1 cellular context compared by ENCODE assay signal in the genomic region with DNA sequence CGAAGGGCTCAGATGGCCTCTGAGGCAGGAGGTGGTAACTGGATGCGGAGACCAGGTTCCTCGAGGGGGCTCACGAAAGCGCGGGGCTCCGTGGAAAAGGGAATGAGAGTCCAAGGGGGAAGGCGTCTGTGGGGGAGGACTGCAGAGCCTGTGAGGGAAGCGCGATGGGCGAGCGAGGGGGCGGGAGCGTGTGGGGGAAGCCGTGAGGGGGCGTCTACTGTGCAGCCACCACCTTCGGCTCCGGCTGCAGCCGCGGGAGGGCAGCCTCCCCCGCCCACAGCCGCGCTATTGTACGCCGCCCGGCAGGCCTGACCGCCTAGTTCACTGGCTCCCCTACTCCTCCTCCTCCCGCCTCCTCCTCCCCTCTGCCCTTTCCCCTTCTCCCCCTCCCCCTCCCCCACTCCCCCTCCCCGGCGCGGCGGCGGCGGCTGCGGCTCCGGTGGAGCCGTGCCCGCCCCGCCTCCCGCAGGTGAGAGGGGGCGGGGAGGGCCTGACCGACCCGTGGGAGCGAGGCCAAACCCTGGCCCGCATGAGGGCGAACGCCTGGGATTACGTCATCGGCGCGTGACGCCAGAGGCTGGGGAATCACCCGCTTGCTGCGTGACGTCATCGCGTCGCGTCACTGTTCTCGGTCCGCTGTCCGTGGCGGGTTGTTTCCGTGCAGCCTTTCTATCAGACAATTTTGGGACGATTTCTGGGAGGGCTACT.
TF ChIP-seq lines count a peak whose summit lies in the region.

A gene (minus strand): TSS at position 294 of the 708 bp plus-strand sequence. CDS start 81,574 bp downstream, outside the sequence.

TF ChIP-seq in K562, 482 proteins besides CTCF, POLR2A, EP300 and RAD21 (continued from another document and continues in another):
- TF ChIP-seq, protein P1, sequence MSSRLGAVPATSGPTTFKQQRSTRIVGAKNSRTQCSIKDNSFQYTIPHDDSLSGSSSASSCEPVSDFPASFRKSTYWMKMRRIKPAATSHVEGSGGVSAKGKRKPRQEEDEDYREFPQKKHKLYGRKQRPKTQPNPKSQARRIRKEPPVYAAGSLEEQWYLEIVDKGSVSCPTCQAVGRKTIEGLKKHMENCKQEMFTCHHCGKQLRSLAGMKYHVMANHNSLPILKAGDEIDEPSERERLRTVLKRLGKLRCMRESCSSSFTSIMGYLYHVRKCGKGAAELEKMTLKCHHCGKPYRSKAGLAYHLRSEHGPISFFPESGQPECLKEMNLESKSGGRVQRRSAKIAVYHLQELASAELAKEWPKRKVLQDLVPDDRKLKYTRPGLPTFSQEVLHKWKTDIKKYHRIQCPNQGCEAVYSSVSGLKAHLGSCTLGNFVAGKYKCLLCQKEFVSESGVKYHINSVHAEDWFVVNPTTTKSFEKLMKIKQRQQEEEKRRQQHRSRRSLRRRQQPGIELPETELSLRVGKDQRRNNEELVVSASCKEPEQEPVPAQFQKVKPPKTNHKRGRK (tag; IDR thresholded peaks at IDR 0.05), result no peak
- TF ChIP-seq ERF (CRISPR knock-in tag; IDR thresholded peaks at IDR 0.05), result 0 out of 2 replicates have a peak, but pooled peaks have one; percentile 21
- no peak for TF ChIP-seq NFXL1 (CRISPR knock-in tag; IDR thresholded peaks at IDR 0.05)
- TF ChIP-seq ZFPM2 (CRISPR knock-in tag; IDR thresholded peaks at IDR 0.05), result no peak
- no peak for TF ChIP-seq ETS2 (tag; IDR thresholded peaks at IDR 0.05; ENCODE audit: borderline replicate concordance, poor library complexity, severe bottlenecking)
- TF ChIP-seq, protein P2, sequence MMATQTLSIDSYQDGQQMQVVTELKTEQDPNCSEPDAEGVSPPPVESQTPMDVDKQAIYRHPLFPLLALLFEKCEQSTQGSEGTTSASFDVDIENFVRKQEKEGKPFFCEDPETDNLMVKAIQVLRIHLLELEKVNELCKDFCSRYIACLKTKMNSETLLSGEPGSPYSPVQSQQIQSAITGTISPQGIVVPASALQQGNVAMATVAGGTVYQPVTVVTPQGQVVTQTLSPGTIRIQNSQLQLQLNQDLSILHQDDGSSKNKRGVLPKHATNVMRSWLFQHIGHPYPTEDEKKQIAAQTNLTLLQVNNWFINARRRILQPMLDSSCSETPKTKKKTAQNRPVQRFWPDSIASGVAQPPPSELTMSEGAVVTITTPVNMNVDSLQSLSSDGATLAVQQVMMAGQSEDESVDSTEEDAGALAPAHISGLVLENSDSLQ (IDR thresholded peaks at IDR 0.05), result no peak
- TF ChIP-seq KLF13 (tag; IDR thresholded peaks at IDR 0.05; ENCODE audit: borderline replicate concordance, low read depth), result no peak
- peak; percentile 99 for TF ChIP-seq JUND (IDR thresholded peaks at IDR 0.05; ENCODE audit: borderline replicate concordance, low read depth, low read length)
- peak; percentile 98 for TF ChIP-seq JUND (tag; IDR thresholded peaks at IDR 0.05; ENCODE audit: borderline replicate concordance, low read depth, low read length)
- no peak for TF ChIP-seq NONO (IDR thresholded peaks at IDR 0.05; ENCODE audit: low read depth in 2 of 2, low read length in 1 of 2)
- TF ChIP-seq CHD1 (IDR thresholded peaks at IDR 0.05; ENCODE audit: low read length), result no peak
- no peak for TF ChIP-seq ZNF384 (IDR thresholded peaks at IDR 0.05; ENCODE audit: low read depth, low read length)
- TF ChIP-seq NCOA4 (IDR thresholded peaks at IDR 0.05; ENCODE audit: partially characterized antibody), result no peak
- TF ChIP-seq ATF7 (IDR thresholded peaks at IDR 0.05), result peak; percentile 100
- TF ChIP-seq ZNF589 (CRISPR knock-in tag; IDR thresholded peaks at IDR 0.05; ENCODE audit: low read depth), result peak; percentile 73; the same call in 1 of the 2 replicates
- peak; percentile 2; the same call in 1 of the 2 replicates for TF ChIP-seq MYC (IDR thresholded peaks at IDR 0.05; ENCODE audit: low read depth, low read length)
- no peak for TF ChIP-seq MYC (CRISPR knock-in tag; IDR thresholded peaks at IDR 0.05; ENCODE audit: borderline replicate concordance, low read depth)
- TF ChIP-seq ZNF699 (CRISPR knock-in tag; IDR thresholded peaks at IDR 0.05; ENCODE audit: insufficient replicate concordance), result no peak
- no peak for TF ChIP-seq SMARCA4 (IDR thresholded peaks at IDR 0.05)
- TF ChIP-seq ZNF217 (CRISPR knock-in tag; IDR thresholded peaks at IDR 0.05), result no peak
- TF ChIP-seq HMGN3 (IDR thresholded peaks at IDR 0.05; ENCODE audit: borderline replicate concordance, extremely low read depth, insufficient read length, low read depth, low read length), result peak; percentile 63
- TF ChIP-seq SMAD4 (CRISPR knock-in tag; conservative IDR thresholded peaks at IDR 0.05), result peak; percentile 87
- TF ChIP-seq, protein P3, sequence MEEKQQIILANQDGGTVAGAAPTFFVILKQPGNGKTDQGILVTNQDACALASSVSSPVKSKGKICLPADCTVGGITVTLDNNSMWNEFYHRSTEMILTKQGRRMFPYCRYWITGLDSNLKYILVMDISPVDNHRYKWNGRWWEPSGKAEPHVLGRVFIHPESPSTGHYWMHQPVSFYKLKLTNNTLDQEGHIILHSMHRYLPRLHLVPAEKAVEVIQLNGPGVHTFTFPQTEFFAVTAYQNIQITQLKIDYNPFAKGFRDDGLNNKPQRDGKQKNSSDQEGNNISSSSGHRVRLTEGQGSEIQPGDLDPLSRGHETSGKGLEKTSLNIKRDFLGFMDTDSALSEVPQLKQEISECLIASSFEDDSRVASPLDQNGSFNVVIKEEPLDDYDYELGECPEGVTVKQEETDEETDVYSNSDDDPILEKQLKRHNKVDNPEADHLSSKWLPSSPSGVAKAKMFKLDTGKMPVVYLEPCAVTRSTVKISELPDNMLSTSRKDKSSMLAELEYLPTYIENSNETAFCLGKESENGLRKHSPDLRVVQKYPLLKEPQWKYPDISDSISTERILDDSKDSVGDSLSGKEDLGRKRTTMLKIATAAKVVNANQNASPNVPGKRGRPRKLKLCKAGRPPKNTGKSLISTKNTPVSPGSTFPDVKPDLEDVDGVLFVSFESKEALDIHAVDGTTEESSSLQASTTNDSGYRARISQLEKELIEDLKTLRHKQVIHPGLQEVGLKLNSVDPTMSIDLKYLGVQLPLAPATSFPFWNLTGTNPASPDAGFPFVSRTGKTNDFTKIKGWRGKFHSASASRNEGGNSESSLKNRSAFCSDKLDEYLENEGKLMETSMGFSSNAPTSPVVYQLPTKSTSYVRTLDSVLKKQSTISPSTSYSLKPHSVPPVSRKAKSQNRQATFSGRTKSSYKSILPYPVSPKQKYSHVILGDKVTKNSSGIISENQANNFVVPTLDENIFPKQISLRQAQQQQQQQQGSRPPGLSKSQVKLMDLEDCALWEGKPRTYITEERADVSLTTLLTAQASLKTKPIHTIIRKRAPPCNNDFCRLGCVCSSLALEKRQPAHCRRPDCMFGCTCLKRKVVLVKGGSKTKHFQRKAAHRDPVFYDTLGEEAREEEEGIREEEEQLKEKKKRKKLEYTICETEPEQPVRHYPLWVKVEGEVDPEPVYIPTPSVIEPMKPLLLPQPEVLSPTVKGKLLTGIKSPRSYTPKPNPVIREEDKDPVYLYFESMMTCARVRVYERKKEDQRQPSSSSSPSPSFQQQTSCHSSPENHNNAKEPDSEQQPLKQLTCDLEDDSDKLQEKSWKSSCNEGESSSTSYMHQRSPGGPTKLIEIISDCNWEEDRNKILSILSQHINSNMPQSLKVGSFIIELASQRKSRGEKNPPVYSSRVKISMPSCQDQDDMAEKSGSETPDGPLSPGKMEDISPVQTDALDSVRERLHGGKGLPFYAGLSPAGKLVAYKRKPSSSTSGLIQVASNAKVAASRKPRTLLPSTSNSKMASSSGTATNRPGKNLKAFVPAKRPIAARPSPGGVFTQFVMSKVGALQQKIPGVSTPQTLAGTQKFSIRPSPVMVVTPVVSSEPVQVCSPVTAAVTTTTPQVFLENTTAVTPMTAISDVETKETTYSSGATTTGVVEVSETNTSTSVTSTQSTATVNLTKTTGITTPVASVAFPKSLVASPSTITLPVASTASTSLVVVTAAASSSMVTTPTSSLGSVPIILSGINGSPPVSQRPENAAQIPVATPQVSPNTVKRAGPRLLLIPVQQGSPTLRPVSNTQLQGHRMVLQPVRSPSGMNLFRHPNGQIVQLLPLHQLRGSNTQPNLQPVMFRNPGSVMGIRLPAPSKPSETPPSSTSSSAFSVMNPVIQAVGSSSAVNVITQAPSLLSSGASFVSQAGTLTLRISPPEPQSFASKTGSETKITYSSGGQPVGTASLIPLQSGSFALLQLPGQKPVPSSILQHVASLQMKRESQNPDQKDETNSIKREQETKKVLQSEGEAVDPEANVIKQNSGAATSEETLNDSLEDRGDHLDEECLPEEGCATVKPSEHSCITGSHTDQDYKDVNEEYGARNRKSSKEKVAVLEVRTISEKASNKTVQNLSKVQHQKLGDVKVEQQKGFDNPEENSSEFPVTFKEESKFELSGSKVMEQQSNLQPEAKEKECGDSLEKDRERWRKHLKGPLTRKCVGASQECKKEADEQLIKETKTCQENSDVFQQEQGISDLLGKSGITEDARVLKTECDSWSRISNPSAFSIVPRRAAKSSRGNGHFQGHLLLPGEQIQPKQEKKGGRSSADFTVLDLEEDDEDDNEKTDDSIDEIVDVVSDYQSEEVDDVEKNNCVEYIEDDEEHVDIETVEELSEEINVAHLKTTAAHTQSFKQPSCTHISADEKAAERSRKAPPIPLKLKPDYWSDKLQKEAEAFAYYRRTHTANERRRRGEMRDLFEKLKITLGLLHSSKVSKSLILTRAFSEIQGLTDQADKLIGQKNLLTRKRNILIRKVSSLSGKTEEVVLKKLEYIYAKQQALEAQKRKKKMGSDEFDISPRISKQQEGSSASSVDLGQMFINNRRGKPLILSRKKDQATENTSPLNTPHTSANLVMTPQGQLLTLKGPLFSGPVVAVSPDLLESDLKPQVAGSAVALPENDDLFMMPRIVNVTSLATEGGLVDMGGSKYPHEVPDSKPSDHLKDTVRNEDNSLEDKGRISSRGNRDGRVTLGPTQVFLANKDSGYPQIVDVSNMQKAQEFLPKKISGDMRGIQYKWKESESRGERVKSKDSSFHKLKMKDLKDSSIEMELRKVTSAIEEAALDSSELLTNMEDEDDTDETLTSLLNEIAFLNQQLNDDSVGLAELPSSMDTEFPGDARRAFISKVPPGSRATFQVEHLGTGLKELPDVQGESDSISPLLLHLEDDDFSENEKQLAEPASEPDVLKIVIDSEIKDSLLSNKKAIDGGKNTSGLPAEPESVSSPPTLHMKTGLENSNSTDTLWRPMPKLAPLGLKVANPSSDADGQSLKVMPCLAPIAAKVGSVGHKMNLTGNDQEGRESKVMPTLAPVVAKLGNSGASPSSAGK (IDR thresholded peaks at IDR 0.05), result peak; percentile 68
- TF ChIP-seq ZNF232 (CRISPR knock-in tag; IDR thresholded peaks at IDR 0.05), result no peak
- TF ChIP-seq POLR2G (IDR thresholded peaks at IDR 0.05; ENCODE audit: low read depth, low read length), result peak; percentile 68
- no peak for TF ChIP-seq ZEB2 (IDR thresholded peaks at IDR 0.05)
- TF ChIP-seq SETDB1 (IDR thresholded peaks at IDR 0.05; ENCODE audit: low read length), result no peak
- no peak for TF ChIP-seq RFX5 (IDR thresholded peaks at IDR 0.05; ENCODE audit: low read depth, low read length)
- no peak for TF ChIP-seq POLR3A (IDR thresholded peaks at IDR 0.05; ENCODE audit: borderline replicate concordance, extremely low read depth, insufficient read depth, insufficient read length)
- no peak for TF ChIP-seq ZNF311 (CRISPR knock-in tag; IDR thresholded peaks at IDR 0.05)
- TF ChIP-seq ZNF121 (CRISPR knock-in tag; conservative IDR thresholded peaks at IDR 0.05), result no peak
- TF ChIP-seq ZKSCAN8 (CRISPR knock-in tag; IDR thresholded peaks at IDR 0.05), result 0 out of 2 replicates have a peak, but pooled peaks have one; percentile 35
- no peak for TF ChIP-seq ETV6 (IDR thresholded peaks at IDR 0.05; ENCODE audit: borderline replicate concordance in 1 of 2, low read depth in 2 of 2, low read length in 1 of 2)
- no peak for TF ChIP-seq ETV6 (CRISPR knock-in tag; IDR thresholded peaks at IDR 0.05; ENCODE audit: borderline replicate concordance)
- TF ChIP-seq NR2C2 (CRISPR knock-in tag; IDR thresholded peaks at IDR 0.05), result no peak
- TF ChIP-seq NR2C2 (tag; IDR thresholded peaks at IDR 0.05), result peak; percentile 91
- TF ChIP-seq, protein P4, sequence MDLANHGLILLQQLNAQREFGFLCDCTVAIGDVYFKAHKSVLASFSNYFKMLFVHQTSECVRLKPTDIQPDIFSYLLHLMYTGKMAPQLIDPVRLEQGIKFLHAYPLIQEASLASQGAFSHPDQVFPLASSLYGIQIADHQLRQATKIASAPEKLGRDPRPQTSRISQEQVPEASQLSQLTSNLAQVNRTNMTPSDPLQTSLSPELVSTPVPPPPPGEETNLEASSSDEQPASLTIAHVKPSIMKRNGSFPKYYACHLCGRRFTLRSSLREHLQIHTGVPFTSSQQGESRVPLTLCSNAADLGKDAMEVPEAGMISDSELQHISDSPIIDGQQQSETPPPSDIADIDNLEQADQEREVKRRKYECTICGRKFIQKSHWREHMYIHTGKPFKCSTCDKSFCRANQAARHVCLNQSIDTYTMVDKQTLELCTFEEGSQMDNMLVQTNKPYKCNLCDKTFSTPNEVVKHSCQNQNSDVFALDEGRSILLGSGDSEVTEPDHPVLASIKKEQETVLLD (IDR thresholded peaks at IDR 0.05), result no peak
- no peak for TF ChIP-seq RBBP5 (IDR thresholded peaks at IDR 0.05; ENCODE audit: borderline replicate concordance, insufficient read depth, low read length, poor library complexity, severe bottlenecking)
- TF ChIP-seq ZFX (CRISPR knock-in tag; IDR thresholded peaks at IDR 0.05), result peak; percentile 55
- TF ChIP-seq ATF1 (CRISPR knock-in tag; IDR thresholded peaks at IDR 0.05), result peak; percentile 95
- peak; percentile 100 for TF ChIP-seq ATF1 (tag; IDR thresholded peaks at IDR 0.05)
- TF ChIP-seq, protein P5, sequence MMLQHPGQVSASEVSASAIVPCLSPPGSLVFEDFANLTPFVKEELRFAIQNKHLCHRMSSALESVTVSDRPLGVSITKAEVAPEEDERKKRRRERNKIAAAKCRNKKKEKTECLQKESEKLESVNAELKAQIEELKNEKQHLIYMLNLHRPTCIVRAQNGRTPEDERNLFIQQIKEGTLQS (IDR thresholded peaks at IDR 0.05), result peak; percentile 100
- TF ChIP-seq, protein P5 (CRISPR knock-in tag; conservative IDR thresholded peaks at IDR 0.05), result peak; percentile 93
- TF ChIP-seq HSF4 (CRISPR knock-in tag; IDR thresholded peaks at IDR 0.05; ENCODE audit: borderline replicate concordance), result no peak
- TF ChIP-seq, protein P6, sequence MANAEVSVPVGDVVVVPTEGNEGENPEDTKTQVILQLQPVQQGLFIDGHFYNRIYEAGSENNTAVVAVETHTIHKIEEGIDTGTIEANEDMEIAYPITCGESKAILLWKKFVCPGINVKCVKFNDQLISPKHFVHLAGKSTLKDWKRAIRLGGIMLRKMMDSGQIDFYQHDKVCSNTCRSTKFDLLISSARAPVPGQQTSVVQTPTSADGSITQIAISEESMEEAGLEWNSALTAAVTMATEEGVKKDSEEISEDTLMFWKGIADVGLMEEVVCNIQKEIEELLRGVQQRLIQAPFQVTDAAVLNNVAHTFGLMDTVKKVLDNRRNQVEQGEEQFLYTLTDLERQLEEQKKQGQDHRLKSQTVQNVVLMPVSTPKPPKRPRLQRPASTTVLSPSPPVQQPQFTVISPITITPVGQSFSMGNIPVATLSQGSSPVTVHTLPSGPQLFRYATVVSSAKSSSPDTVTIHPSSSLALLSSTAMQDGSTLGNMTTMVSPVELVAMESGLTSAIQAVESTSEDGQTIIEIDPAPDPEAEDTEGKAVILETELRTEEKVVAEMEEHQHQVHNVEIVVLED (CRISPR knock-in tag; IDR thresholded peaks at IDR 0.05), result peak; percentile 72
- 0 out of 2 replicates have a peak, but pooled peaks have one; percentile 26 for TF ChIP-seq RNF2 (IDR thresholded peaks at IDR 0.05)
- no peak for TF ChIP-seq NFRKB (IDR thresholded peaks at IDR 0.05; ENCODE audit: low read depth)
- no peak for TF ChIP-seq MEF2D (tag; conservative IDR thresholded peaks at IDR 0.05; ENCODE audit: low read depth)
